8 cellular contexts compared by ENCODE assay signal in genomic region chr12:124381454-124382207, GRCh38.
A peak's percentile ranks its signal among the peaks of the same experiment; 100 is the strongest.
DNase-seq lines count a peak whose midpoint lies in the region; ATAC-seq and TF ChIP-seq lines count a peak whose summit lies in the region.

No MANE protein-coding gene starts in this region.

- peaks cover 0 to 75% (median 58%) of the 10 kb centered on the region in 9 donors for H3K36me3 ChIP-seq in heart left ventricle

- H3K4me3 Mint-ChIP-seq in activated naive CD4-positive, alpha-beta T cell treated with anti-CD3 and anti-CD28 coated beads, Interleukin-2, amount 10 ng/mL, durations not matched to agents 7 days and 5 days: no peak overlapping the region

- no peak for TF ChIP-seq POLR2A in heart left ventricle (IDR thresholded peaks at IDR 0.05)

- CTCF ChIA-PET in activated naive CD4-positive, alpha-beta T cell treated with anti-CD3 and anti-CD28 coated beads, Interleukin-2, amount 10 ng/mL, durations not matched to agents 7 days and 5 days (lab: Charles Lee): no interaction called here

- no peaks in the 10 kb centered on the region for H3K9me3 ChIP-seq in heart left ventricle

- H3K27ac Mint-ChIP-seq in activated naive CD4-positive, alpha-beta T cell treated with anti-CD3 and anti-CD28 coated beads, Interleukin-2, amount 10 ng/mL, durations not matched to agents 7 days and 5 days: no peak overlapping the region

- ATAC-seq in heart left ventricle (peak; percentile 76 to 84 (median 78)), GM18873 (IDR thresholded peaks at IDR 0.05; ENCODE audit: low FRiP score, unreplicated experiment) (no peak)

- H3K4me1 Mint-ChIP-seq in activated naive CD4-positive, alpha-beta T cell treated with anti-CD3 and anti-CD28 coated beads, Interleukin-2, amount 10 ng/mL, durations not matched to agents 7 days and 5 days: no peaks in the 10 kb centered on the region

- WGBS in heart left ventricle, 4 donors: 12 to 21% (median 13%) methylated on average over 20 to 22 of the region's 22 CpGs

- no peak overlapping the region for H3K4me3 ChIP-seq in heart left ventricle

- peaks cover 26 to 85% (median 65%) of the 10 kb centered on the region in 12 donors for H3K4me1 ChIP-seq in heart left ventricle

- H3K36me3 Mint-ChIP-seq in activated naive CD4-positive, alpha-beta T cell treated with anti-CD3 and anti-CD28 coated beads, Interleukin-2, amount 10 ng/mL, durations not matched to agents 7 days and 5 days: peaks cover 9% of the 10 kb centered on the region

- H3K27ac ChIP-seq in heart left ventricle: peak overlapping the region; percentile 55 to 96 (median 86)

- H3K27me3 ChIP-seq in heart left ventricle: no peaks in the 10 kb centered on the region

- no peaks in the 10 kb centered on the region for H3K9me3 Mint-ChIP-seq in activated naive CD4-positive, alpha-beta T cell treated with anti-CD3 and anti-CD28 coated beads, Interleukin-2, amount 10 ng/mL, durations not matched to agents 7 days and 5 days

- no peak for TF ChIP-seq CTCF in heart left ventricle (IDR thresholded peaks at IDR 0.05)

- intact Hi-C loops in heart left ventricle (cut with DNase I): loop anchor here in 9 of 10 donors (2.0 to 10.0 kb wide), 11 partner anchors 41 to 386 kb away; partner anchors contain the start of gene NCOR2 (in 3 of the 9)

- H3K27me3 Mint-ChIP-seq in activated naive CD4-positive, alpha-beta T cell treated with anti-CD3 and anti-CD28 coated beads, Interleukin-2, amount 10 ng/mL, durations not matched to agents 7 days and 5 days: no peaks in the 10 kb centered on the region

- DNase-seq in ELR (ENCODE audit: low read depth): peak; percentile 85
- peak; percentile 72 for DNase-seq in amniotic epithelial cell (ENCODE audit: low read depth)
- DNase-seq in heart left ventricle: peak; percentile 95 to 97 (median 96)
- DNase-seq in renal cortical epithelial cell (ENCODE audit: low read depth): peak; percentile 46
- DNase-seq in activated naive CD4-positive, alpha-beta T cell treated with anti-CD3 and anti-CD28 coated beads, Interleukin-2, amount 10 ng/mL, durations not matched to agents 7 days and 5 days: no peak
- DNase-seq in SHP77 (lab: John Stamatoyannopoulos, UW): no peak
- no peak for DNase-seq in DMS153 treated with DMSO at 0.1 percent for 48 hours (lab: John Stamatoyannopoulos, UW; ENCODE audit: unreplicated experiment)

Comparison
In these comparisons a context has a peak if more than half of its experiments do, and no peak if none do; other contexts are left out.
1. DNase-seq: peak in ELR (single experiment), amniotic epithelial cell (single experiment), heart left ventricle (5 of 5) and renal cortical epithelial cell (single experiment); none in activated naive CD4-positive, alpha-beta T cell treated with anti-CD3 and anti-CD28 coated beads, Interleukin-2, amount 10 ng/mL, durations not matched to agents 7 days and 5 days (single experiment), SHP77 (0 of 2) and DMS153 treated with DMSO at 0.1 percent for 48 hours (single experiment).